Comparison of ENCODE assay signal across 1 cellular context in the genomic region with DNA sequence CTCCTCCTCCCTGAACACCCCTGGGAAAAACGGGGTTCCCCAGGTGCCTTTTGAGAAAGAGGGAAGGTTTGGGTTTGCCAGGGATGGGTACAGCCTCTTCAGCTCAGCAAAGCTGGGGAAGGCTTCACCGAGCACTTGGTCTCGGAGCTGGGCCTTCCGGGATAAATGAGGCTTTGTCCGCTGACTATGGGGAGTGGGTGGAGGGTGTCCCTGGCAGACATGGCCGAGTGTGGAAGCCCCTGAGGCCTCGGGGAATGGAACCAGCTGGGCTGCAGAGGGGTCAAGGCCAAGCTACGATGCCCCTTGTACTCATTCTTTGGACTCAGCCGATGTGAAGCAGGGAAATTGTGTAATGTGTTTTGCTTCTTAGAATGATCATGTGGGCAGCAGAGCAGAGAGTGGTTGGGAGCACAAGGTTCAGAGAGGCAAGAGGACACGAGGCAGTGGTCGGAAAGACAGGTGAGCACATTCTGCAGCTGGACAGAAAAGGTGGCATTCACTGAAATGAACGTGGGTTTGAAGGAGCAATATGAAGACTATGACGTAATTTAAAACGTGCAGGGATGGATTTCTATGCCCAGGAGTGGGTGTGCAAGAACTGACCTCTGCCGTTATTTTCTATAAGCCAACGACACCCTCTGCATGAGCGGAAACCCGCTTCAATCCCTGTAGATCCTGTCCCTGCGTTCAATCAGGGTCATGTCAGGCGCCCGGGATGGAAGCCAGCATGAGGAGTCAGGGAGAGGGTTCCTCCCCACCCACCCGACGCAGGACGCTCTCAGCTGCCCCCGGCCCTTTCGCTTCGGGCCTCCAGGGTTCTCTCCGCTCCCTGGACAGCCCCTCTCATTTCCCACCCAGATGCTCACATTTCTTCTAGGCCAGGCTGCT.
TF ChIP-seq lines count a peak whose summit lies in the region.

No MANE protein-coding gene starts in this region.

TF ChIP-seq in HepG2, 621 proteins besides CTCF, POLR2A, EP300 and RAD21 (continued from another document and continues in another):
- TF ChIP-seq, protein P1, sequence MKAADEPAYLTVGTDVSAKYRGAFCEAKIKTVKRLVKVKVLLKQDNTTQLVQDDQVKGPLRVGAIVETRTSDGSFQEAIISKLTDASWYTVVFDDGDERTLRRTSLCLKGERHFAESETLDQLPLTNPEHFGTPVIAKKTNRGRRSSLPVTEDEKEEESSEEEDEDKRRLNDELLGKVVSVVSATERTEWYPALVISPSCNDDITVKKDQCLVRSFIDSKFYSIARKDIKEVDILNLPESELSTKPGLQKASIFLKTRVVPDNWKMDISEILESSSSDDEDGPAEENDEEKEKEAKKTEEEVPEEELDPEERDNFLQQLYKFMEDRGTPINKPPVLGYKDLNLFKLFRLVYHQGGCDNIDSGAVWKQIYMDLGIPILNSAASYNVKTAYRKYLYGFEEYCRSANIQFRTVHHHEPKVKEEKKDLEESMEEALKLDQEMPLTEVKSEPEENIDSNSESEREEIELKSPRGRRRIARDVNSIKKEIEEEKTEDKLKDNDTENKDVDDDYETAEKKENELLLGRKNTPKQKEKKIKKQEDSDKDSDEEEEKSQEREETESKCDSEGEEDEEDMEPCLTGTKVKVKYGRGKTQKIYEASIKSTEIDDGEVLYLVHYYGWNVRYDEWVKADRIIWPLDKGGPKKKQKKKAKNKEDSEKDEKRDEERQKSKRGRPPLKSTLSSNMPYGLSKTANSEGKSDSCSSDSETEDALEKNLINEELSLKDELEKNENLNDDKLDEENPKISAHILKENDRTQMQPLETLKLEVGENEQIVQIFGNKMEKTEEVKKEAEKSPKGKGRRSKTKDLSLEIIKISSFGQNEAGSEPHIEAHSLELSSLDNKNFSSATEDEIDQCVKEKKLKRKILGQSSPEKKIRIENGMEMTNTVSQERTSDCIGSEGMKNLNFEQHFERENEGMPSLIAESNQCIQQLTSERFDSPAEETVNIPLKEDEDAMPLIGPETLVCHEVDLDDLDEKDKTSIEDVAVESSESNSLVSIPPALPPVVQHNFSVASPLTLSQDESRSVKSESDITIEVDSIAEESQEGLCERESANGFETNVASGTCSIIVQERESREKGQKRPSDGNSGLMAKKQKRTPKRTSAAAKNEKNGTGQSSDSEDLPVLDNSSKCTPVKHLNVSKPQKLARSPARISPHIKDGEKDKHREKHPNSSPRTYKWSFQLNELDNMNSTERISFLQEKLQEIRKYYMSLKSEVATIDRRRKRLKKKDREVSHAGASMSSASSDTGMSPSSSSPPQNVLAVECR (CRISPR knock-in tag; IDR thresholded peaks at IDR 0.05; ENCODE audit: borderline replicate concordance), result peak; percentile 38; the same call in 1 of the 2 replicates
- peak; percentile 48; the same call in 1 of the 2 replicates for TF ChIP-seq ZMYM2 (CRISPR knock-in tag; IDR thresholded peaks at IDR 0.05)
- TF ChIP-seq, protein P2, sequence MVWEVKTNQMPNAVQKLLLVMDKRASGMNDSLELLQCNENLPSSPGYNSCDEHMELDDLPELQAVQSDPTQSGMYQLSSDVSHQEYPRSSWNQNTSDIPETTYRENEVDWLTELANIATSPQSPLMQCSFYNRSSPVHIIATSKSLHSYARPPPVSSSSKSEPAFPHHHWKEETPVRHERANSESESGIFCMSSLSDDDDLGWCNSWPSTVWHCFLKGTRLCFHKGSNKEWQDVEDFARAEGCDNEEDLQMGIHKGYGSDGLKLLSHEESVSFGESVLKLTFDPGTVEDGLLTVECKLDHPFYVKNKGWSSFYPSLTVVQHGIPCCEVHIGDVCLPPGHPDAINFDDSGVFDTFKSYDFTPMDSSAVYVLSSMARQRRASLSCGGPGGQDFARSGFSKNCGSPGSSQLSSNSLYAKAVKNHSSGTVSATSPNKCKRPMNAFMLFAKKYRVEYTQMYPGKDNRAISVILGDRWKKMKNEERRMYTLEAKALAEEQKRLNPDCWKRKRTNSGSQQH (CRISPR knock-in tag; IDR thresholded peaks at IDR 0.05; ENCODE audit: low read depth), result no peak
- TF ChIP-seq U2AF2 (IDR thresholded peaks at IDR 0.05; ENCODE audit: low read depth, low read length), result no peak
- TF ChIP-seq JUN (CRISPR knock-in tag; IDR thresholded peaks at IDR 0.05), result 0 out of 2 replicates have a peak, but pooled peaks have one; percentile 53
- no peak for TF ChIP-seq TEAD2 (CRISPR knock-in tag; IDR thresholded peaks at IDR 0.05)
- TF ChIP-seq, protein P3, sequence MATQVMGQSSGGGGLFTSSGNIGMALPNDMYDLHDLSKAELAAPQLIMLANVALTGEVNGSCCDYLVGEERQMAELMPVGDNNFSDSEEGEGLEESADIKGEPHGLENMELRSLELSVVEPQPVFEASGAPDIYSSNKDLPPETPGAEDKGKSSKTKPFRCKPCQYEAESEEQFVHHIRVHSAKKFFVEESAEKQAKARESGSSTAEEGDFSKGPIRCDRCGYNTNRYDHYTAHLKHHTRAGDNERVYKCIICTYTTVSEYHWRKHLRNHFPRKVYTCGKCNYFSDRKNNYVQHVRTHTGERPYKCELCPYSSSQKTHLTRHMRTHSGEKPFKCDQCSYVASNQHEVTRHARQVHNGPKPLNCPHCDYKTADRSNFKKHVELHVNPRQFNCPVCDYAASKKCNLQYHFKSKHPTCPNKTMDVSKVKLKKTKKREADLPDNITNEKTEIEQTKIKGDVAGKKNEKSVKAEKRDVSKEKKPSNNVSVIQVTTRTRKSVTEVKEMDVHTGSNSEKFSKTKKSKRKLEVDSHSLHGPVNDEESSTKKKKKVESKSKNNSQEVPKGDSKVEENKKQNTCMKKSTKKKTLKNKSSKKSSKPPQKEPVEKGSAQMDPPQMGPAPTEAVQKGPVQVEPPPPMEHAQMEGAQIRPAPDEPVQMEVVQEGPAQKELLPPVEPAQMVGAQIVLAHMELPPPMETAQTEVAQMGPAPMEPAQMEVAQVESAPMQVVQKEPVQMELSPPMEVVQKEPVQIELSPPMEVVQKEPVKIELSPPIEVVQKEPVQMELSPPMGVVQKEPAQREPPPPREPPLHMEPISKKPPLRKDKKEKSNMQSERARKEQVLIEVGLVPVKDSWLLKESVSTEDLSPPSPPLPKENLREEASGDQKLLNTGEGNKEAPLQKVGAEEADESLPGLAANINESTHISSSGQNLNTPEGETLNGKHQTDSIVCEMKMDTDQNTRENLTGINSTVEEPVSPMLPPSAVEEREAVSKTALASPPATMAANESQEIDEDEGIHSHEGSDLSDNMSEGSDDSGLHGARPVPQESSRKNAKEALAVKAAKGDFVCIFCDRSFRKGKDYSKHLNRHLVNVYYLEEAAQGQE (IDR thresholded peaks at IDR 0.05; ENCODE audit: borderline replicate concordance in 1 of 2, low read depth in 1 of 2, low read length in 2 of 2), result no peak
- TF ChIP-seq ZNF230 (CRISPR knock-in tag; IDR thresholded peaks at IDR 0.05), result peak; percentile 47; the same call in 1 of the 2 replicates
- TF ChIP-seq ZNF552 (CRISPR knock-in tag; IDR thresholded peaks at IDR 0.05; ENCODE audit: borderline replicate concordance), result no peak
- TF ChIP-seq ZBTB7A (CRISPR knock-in tag; IDR thresholded peaks at IDR 0.05), result 0 out of 2 replicates have a peak, but pooled peaks have one; percentile 22
- TF ChIP-seq, protein P4, sequence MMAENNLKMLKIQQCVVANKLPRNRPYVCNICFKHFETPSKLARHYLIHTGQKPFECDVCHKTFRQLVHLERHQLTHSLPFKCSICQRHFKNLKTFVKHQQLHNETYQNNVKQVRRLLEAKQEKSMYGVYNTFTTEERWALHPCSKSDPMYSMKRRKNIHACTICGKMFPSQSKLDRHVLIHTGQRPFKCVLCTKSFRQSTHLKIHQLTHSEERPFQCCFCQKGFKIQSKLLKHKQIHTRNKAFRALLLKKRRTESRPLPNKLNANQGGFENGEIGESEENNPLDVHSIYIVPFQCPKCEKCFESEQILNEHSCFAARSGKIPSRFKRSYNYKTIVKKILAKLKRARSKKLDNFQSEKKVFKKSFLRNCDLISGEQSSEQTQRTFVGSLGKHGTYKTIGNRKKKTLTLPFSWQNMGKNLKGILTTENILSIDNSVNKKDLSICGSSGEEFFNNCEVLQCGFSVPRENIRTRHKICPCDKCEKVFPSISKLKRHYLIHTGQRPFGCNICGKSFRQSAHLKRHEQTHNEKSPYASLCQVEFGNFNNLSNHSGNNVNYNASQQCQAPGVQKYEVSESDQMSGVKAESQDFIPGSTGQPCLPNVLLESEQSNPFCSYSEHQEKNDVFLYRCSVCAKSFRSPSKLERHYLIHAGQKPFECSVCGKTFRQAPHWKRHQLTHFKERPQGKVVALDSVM (CRISPR knock-in tag; IDR thresholded peaks at IDR 0.05), result no peak
- TF ChIP-seq JUNB (CRISPR knock-in tag; IDR thresholded peaks at IDR 0.05; ENCODE audit: borderline replicate concordance), result no peak
- TF ChIP-seq, protein P5, sequence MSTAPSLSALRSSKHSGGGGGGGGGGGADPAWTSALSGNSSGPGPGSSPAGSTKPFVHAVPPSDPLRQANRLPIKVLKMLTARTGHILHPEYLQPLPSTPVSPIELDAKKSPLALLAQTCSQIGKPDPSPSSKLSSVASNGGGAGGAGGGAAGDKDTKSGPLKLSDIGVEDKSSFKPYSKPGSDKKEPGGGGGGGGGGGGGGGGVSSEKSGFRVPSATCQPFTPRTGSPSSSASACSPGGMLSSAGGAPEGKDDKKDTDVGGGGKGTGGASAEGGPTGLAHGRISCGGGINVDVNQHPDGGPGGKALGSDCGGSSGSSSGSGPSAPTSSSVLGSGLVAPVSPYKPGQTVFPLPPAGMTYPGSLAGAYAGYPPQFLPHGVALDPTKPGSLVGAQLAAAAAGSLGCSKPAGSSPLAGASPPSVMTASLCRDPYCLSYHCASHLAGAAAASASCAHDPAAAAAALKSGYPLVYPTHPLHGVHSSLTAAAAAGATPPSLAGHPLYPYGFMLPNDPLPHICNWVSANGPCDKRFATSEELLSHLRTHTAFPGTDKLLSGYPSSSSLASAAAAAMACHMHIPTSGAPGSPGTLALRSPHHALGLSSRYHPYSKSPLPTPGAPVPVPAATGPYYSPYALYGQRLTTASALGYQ (CRISPR knock-in tag; IDR thresholded peaks at IDR 0.05), result no peak
- TF ChIP-seq MIER2 (CRISPR knock-in tag; IDR thresholded peaks at IDR 0.05), result no peak
- peak; percentile 81; the same call in 1 of the 2 replicates for TF ChIP-seq WIZ (CRISPR knock-in tag; IDR thresholded peaks at IDR 0.05)
- peak; percentile 72 for TF ChIP-seq CEBPG (CRISPR knock-in tag; IDR thresholded peaks at IDR 0.05)
- no peak for TF ChIP-seq HMG20B (CRISPR knock-in tag; conservative IDR thresholded peaks at IDR 0.05)
- TF ChIP-seq, protein P6, sequence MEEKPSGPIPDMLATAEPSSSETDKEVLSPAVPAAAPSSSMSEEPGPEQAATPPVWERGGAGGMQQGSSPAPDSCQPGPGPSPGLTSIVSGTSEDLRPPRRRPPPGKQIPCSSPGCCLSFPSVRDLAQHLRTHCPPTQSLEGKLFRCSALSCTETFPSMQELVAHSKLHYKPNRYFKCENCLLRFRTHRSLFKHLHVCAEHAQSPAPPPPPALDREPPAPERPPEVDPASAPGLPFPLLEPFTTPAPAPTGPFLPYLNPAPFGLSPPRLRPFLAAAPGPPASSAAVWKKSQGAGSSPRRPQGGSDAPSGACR (CRISPR knock-in tag; IDR thresholded peaks at IDR 0.05), result peak; percentile 85; the same call in 1 of the 2 replicates
- 0 out of 2 replicates have a peak, but pooled peaks have one; percentile 50 for TF ChIP-seq ZNF644 (CRISPR knock-in tag; IDR thresholded peaks at IDR 0.05; ENCODE audit: low read depth)
- TF ChIP-seq ZNF703 (CRISPR knock-in tag; IDR thresholded peaks at IDR 0.05; ENCODE audit: borderline replicate concordance), result no peak
- no peak for TF ChIP-seq KMT2A (CRISPR knock-in tag; IDR thresholded peaks at IDR 0.05)
- no peak for TF ChIP-seq ETV5 (CRISPR knock-in tag; IDR thresholded peaks at IDR 0.05; ENCODE audit: borderline replicate concordance)
- TF ChIP-seq, protein P7, sequence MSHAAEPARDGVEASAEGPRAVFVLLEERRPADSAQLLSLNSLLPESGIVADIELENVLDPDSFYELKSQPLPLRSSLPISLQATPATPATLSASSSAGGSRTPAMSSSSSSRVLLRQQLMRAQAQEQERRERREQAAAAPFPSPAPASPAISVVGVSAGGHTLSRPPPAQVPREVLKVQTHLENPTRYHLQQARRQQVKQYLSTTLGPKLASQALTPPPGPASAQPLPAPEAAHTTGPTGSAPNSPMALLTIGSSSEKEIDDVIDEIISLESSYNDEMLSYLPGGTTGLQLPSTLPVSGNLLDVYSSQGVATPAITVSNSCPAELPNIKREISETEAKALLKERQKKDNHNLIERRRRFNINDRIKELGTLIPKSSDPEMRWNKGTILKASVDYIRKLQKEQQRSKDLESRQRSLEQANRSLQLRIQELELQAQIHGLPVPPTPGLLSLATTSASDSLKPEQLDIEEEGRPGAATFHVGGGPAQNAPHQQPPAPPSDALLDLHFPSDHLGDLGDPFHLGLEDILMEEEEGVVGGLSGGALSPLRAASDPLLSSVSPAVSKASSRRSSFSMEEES (CRISPR knock-in tag; IDR thresholded peaks at IDR 0.05), result peak; percentile 87
- no peak for TF ChIP-seq PAF1 (CRISPR knock-in tag; IDR thresholded peaks at IDR 0.05)
- TF ChIP-seq BCL6 (CRISPR knock-in tag; IDR thresholded peaks at IDR 0.05), result 0 out of 2 replicates have a peak, but pooled peaks have one; percentile 53
- TF ChIP-seq, protein P8, sequence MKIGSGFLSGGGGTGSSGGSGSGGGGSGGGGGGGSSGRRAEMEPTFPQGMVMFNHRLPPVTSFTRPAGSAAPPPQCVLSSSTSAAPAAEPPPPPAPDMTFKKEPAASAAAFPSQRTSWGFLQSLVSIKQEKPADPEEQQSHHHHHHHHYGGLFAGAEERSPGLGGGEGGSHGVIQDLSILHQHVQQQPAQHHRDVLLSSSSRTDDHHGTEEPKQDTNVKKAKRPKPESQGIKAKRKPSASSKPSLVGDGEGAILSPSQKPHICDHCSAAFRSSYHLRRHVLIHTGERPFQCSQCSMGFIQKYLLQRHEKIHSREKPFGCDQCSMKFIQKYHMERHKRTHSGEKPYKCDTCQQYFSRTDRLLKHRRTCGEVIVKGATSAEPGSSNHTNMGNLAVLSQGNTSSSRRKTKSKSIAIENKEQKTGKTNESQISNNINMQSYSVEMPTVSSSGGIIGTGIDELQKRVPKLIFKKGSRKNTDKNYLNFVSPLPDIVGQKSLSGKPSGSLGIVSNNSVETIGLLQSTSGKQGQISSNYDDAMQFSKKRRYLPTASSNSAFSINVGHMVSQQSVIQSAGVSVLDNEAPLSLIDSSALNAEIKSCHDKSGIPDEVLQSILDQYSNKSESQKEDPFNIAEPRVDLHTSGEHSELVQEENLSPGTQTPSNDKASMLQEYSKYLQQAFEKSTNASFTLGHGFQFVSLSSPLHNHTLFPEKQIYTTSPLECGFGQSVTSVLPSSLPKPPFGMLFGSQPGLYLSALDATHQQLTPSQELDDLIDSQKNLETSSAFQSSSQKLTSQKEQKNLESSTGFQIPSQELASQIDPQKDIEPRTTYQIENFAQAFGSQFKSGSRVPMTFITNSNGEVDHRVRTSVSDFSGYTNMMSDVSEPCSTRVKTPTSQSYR (CRISPR knock-in tag; IDR thresholded peaks at IDR 0.05; ENCODE audit: borderline replicate concordance), result 0 out of 2 replicates have a peak, but pooled peaks have one; percentile 11
- peak; percentile 55; the same call in 1 of the 2 replicates for TF ChIP-seq GATAD2A (CRISPR knock-in tag; IDR thresholded peaks at IDR 0.05)
- peak; percentile 35; the same call in 1 of the 2 replicates for TF ChIP-seq NCOA2 (CRISPR knock-in tag; IDR thresholded peaks at IDR 0.05)
- peak; percentile 22 for TF ChIP-seq YY1 (IDR thresholded peaks at IDR 0.05; ENCODE audit: insufficient read depth, insufficient replicate concordance, low read depth, low read length)
- TF ChIP-seq, protein P9, sequence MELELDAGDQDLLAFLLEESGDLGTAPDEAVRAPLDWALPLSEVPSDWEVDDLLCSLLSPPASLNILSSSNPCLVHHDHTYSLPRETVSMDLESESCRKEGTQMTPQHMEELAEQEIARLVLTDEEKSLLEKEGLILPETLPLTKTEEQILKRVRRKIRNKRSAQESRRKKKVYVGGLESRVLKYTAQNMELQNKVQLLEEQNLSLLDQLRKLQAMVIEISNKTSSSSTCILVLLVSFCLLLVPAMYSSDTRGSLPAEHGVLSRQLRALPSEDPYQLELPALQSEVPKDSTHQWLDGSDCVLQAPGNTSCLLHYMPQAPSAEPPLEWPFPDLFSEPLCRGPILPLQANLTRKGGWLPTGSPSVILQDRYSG (CRISPR knock-in tag; IDR thresholded peaks at IDR 0.05), result no peak
- TF ChIP-seq ZNF496 (CRISPR knock-in tag; IDR thresholded peaks at IDR 0.05; ENCODE audit: insufficient replicate concordance), result no peak
- 0 out of 2 replicates have a peak, but pooled peaks have one; percentile 44 for TF ChIP-seq ZNF724P (CRISPR knock-in tag; IDR thresholded peaks at IDR 0.05; ENCODE audit: borderline replicate concordance)
